In genomic region chr6:364609-365540, GRCh38 we compare ENCODE assay signal across 12 cellular contexts. TPM values are rescaled to one million over a fixed set of nuclear protein-coding genes. Genes with fewer than 3 reads are reported as not detected.
A peak's percentile ranks its signal among the peaks of the same experiment; 100 is the strongest.
DNase-seq lines count a peak whose midpoint lies in the region; ATAC-seq and TF ChIP-seq lines count a peak whose summit lies in the region.
"Had no signal": no experiment of that assay in that cellular context is flagged by ENCODE, and none has a peak within 500 bp of the region (broad histone marks: within the 10 kb centered on the region; RNA-seq: fewer than 3 reads in every experiment).

No MANE protein-coding gene starts in this region.

- intact Hi-C loops in activated naive CD4-positive, alpha-beta T cell treated with anti-CD3 and anti-CD28 coated beads for 36 hours (cut with micrococcal nuclease), result no loop called here
- intact Hi-C loops in activated CD4-positive, alpha-beta T cell treated with anti-CD3 and anti-CD28 coated beads, Interleukin-2, amount 10 ng/mL, durations not matched to agents 24 days and 14 days (cut with micrococcal nuclease), result no loop called here

- CTCF ChIA-PET in activated naive CD4-positive, alpha-beta T cell treated with anti-CD3 and anti-CD28 coated beads for 36 hours (lab: Charles Lee), result interaction anchor here (0.7 kb wide), 1 partner anchor 43 kb away, joined by 3 read pairs; no protein-coding TSS in a partner anchor

- TF ChIP-seq CTCF in GM12865 (IDR thresholded peaks at IDR 0.05; ENCODE audit: insufficient read depth, low read depth, low read length, missing control alignments), result no peak

- DNase-seq in GM12865 (ENCODE audit: low read depth) (peak; percentile 77), left kidney (ENCODE audit: low read depth, low spot score) (peak; percentile 58), cerebellar nuclear complex (lab: John Stamatoyannopoulos, UW) (no peak), medulla oblongata (ENCODE audit: extremely low spot score) (no peak)
- no peak for DNase-seq in activated naive CD4-positive, alpha-beta T cell treated with anti-CD3 and anti-CD28 coated beads for 36 hours
- no peak for DNase-seq in activated CD4-positive, alpha-beta T cell treated with anti-CD3 and anti-CD28 coated beads, Interleukin-2, amount 10 ng/mL, durations not matched to agents 24 days and 14 days
- DNase-seq: activated naive CD8-positive, alpha-beta T cell treated with anti-CD3 and anti-CD28 coated beads, Interleukin-2, amount 10 ng/mL, durations not matched to agents 7 days and 5 days; NCI-H2081 treated with DMSO at 0.1 percent for 48 hours; small intestine had no signal

- H3K27ac Mint-ChIP-seq in activated naive CD4-positive, alpha-beta T cell treated with anti-CD3 and anti-CD28 coated beads for 36 hours, result no peak overlapping the region
- H3K27ac Mint-ChIP-seq in activated CD4-positive, alpha-beta T cell treated with anti-CD3 and anti-CD28 coated beads, Interleukin-2, amount 10 ng/mL, durations not matched to agents 24 days and 14 days, result no peak overlapping the region
- H3K27ac Mint-ChIP-seq: activated naive CD8-positive, alpha-beta T cell treated with anti-CD3 and anti-CD28 coated beads, Interleukin-2, amount 10 ng/mL, durations not matched to agents 7 days and 5 days had no signal

- peak; percentile 40 for ATAC-seq in GM21390 (IDR thresholded peaks at IDR 0.05; ENCODE audit: unreplicated experiment)
- peak; percentile 51 for ATAC-seq in HG03139 (IDR thresholded peaks at IDR 0.05; ENCODE audit: unreplicated experiment)

- no peaks in the 10 kb centered on the region for H3K36me3 Mint-ChIP-seq in activated naive CD4-positive, alpha-beta T cell treated with anti-CD3 and anti-CD28 coated beads for 36 hours (ENCODE audit: low read depth)
- no peaks in the 10 kb centered on the region for H3K36me3 Mint-ChIP-seq in activated CD4-positive, alpha-beta T cell treated with anti-CD3 and anti-CD28 coated beads, Interleukin-2, amount 10 ng/mL, durations not matched to agents 24 days and 14 days (ENCODE audit: low read depth)
- H3K36me3 Mint-ChIP-seq: activated naive CD8-positive, alpha-beta T cell treated with anti-CD3 and anti-CD28 coated beads, Interleukin-2, amount 10 ng/mL, durations not matched to agents 7 days and 5 days had no signal

- H3K9me3 Mint-ChIP-seq in activated naive CD4-positive, alpha-beta T cell treated with anti-CD3 and anti-CD28 coated beads for 36 hours, result peaks cover 12% of the 10 kb centered on the region
- H3K9me3 Mint-ChIP-seq in activated CD4-positive, alpha-beta T cell treated with anti-CD3 and anti-CD28 coated beads, Interleukin-2, amount 10 ng/mL, durations not matched to agents 24 days and 14 days, result peaks cover 6% of the 10 kb centered on the region

- H3K4me1 Mint-ChIP-seq in activated naive CD4-positive, alpha-beta T cell treated with anti-CD3 and anti-CD28 coated beads for 36 hours (ENCODE audit: low read depth), result no peaks in the 10 kb centered on the region
- no peaks in the 10 kb centered on the region for H3K4me1 Mint-ChIP-seq in activated CD4-positive, alpha-beta T cell treated with anti-CD3 and anti-CD28 coated beads, Interleukin-2, amount 10 ng/mL, durations not matched to agents 24 days and 14 days
- H3K4me1 Mint-ChIP-seq: activated naive CD8-positive, alpha-beta T cell treated with anti-CD3 and anti-CD28 coated beads, Interleukin-2, amount 10 ng/mL, durations not matched to agents 7 days and 5 days had no signal

- no peak overlapping the region for H3K4me3 Mint-ChIP-seq in activated naive CD4-positive, alpha-beta T cell treated with anti-CD3 and anti-CD28 coated beads for 36 hours
- no peak overlapping the region for H3K4me3 Mint-ChIP-seq in activated CD4-positive, alpha-beta T cell treated with anti-CD3 and anti-CD28 coated beads, Interleukin-2, amount 10 ng/mL, durations not matched to agents 24 days and 14 days
- H3K4me3 Mint-ChIP-seq: activated naive CD8-positive, alpha-beta T cell treated with anti-CD3 and anti-CD28 coated beads, Interleukin-2, amount 10 ng/mL, durations not matched to agents 7 days and 5 days had no signal

- H3K27me3 Mint-ChIP-seq in activated naive CD4-positive, alpha-beta T cell treated with anti-CD3 and anti-CD28 coated beads for 36 hours (ENCODE audit: low read depth), result peaks cover 2% of the 10 kb centered on the region
- peaks cover 8% of the 10 kb centered on the region for H3K27me3 Mint-ChIP-seq in activated CD4-positive, alpha-beta T cell treated with anti-CD3 and anti-CD28 coated beads, Interleukin-2, amount 10 ng/mL, durations not matched to agents 24 days and 14 days

- H3K4me3 ChIP-seq in GM12865 (ENCODE audit: low read depth, low read length), result no peak overlapping the region
- H3K4me3 ChIP-seq: coronary artery had no signal

RNA-seq across cellular contexts. Expression of gene IRF4, which starts 26.7 kb away (rescaled TPM):
- total RNA-seq in activated naive CD4-positive, alpha-beta T cell treated with anti-CD3 and anti-CD28 coated beads for 36 hours, result 100 to 1,000 TPM; 500 to 504 TPM
- 831 and 846 TPM in 2 replicates for total RNA-seq in activated CD4-positive, alpha-beta T cell treated with anti-CD3 and anti-CD28 coated beads, Interleukin-2, amount 10 ng/mL, durations not matched to agents 24 days and 14 days

Comparison
In these comparisons a context has a peak if more than half of its experiments do, and no peak if none do; other contexts are left out.
1. DNase-seq: peak in GM12865 (single experiment) and left kidney (single experiment); none in cerebellar nuclear complex (0 of 2), medulla oblongata (single experiment), activated naive CD4-positive, alpha-beta T cell treated with anti-CD3 and anti-CD28 coated beads for 36 hours (single experiment) and activated CD4-positive, alpha-beta T cell treated with anti-CD3 and anti-CD28 coated beads, Interleukin-2, amount 10 ng/mL, durations not matched to agents 24 days and 14 days (single experiment).